In the genomic region with DNA sequence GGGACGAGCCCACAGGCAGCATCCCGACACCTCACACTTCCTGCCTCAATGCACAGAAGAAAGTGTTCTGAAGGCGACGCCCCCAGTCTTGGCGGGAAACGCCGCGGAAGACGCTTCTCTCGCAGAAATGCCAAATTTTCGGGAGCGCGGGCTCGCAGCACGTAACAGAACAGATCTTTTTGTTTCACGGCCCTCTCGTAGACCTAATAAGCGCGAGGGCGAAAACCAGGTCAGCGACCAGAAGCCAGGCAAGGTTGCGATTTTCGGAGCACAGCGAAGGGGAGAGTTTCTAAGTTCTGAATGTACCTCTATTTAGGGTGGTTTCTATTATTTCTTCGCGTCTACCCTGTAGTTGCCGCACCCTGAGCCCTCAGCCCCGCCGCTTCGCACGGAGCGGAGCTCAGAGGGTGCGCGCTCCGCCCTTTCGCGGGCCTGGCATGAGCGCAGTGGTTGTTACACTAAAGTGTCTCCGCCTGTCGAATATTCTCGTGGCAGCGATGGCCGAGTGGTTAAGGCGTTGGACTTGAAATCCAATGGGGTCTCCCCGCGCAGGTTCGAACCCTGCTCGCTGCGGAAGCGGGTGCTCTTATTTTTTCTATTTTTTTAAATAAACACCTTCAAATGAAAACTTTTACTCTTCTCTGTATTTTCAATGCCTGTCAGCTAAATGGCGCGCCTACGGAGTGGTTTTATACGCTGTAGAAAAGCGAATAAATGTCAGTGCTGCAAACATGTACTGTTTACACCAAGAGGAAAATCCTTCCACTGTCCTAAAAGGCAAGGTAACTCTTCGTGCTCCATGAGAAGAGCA, we compare ENCODE assay signal across 8 cellular contexts.
DNase-seq lines count a peak whose midpoint lies in the region; ATAC-seq, FAIRE-seq and TF ChIP-seq lines count a peak whose summit lies in the region.

No MANE protein-coding gene starts in this region.

- TF ChIP-seq CTCF in A549 (IDR thresholded peaks at IDR 0.05), result no peak
- TF ChIP-seq CTCF in WI38 (IDR thresholded peaks at IDR 0.05; ENCODE audit: low read depth, low read length), result no peak
- no peak for TF ChIP-seq CTCF in bronchial epithelial cell (IDR thresholded peaks at IDR 0.05; ENCODE audit: insufficient read depth, low read length, severe bottlenecking)

- H3K4me1 ChIP-seq in A549 (no peaks in the 10 kb centered on the region), small intestine (ENCODE audit: control insufficient read depth in 2 of 2, insufficient read depth in 1 of 2, low read depth in 1 of 2, low read length in 1 of 2) (no peaks in the 10 kb centered on the region)

- no peak for TF ChIP-seq EP300 in A549 (IDR thresholded peaks at IDR 0.05)

- H3K4me2 ChIP-seq in A549, result peak overlapping the region; percentile 92

- CTCF ChIA-PET in A549 (lab: Yijun Ruan, JAX), result interaction anchor here (0.9 to 1.5 kb wide), 5 partner anchors 13 to 445 kb away, joined by 3 to 7 read pairs (median 6); no protein-coding TSS in a partner anchor

- ATAC-seq in A549 (peak; percentile 83 to 90), GM18873 (IDR thresholded peaks at IDR 0.05; ENCODE audit: low FRiP score, unreplicated experiment) (peak; percentile 85), HG03139 (IDR thresholded peaks at IDR 0.05; ENCODE audit: unreplicated experiment) (peak; percentile 82)

- H3K4me3 ChIP-seq in A549 (peak overlapping the region; percentile 65), WI38 (ENCODE audit: low read depth, low read length) (peak overlapping the region; percentile 87), bronchial epithelial cell (ENCODE audit: low read depth, low read length) (peak overlapping the region; percentile 55), small intestine (ENCODE audit: low read depth in 1 of 2, low read length in 2 of 2) (peak overlapping the region; percentile 51 to 62)

- peak overlapping the region; percentile 89 to 90 for H3K27ac ChIP-seq in A549
- peak overlapping the region; percentile 74 to 88 for H3K27ac ChIP-seq in small intestine (ENCODE audit: low read depth in 1 of 2, low read length in 1 of 2)

- H3K9me3 ChIP-seq in A549, result no peaks in the 10 kb centered on the region
- H3K9me3 ChIP-seq in small intestine (ENCODE audit: control insufficient read depth, low read depth), result no peaks in the 10 kb centered on the region

- TF ChIP-seq POLR2A in A549 (IDR thresholded peaks at IDR 0.05; ENCODE audit: low read length), result no peak

- POLR2A ChIA-PET in A549 (lab: Yijun Ruan, JAX), result interaction anchor here (0.6 to 1.1 kb wide), 2 partner anchors 16 to 264 kb away, joined by 3 to 4 read pairs; no protein-coding TSS in a partner anchor

- under 1% methylated on average over 54 of the region's 56 CpGs for WGBS in A549 (ENCODE audit: missing lambda C conversion rate)
- WGBS in small intestine, 3 donors, result 0% methylated on average over 56 of the region's 56 CpGs

- peak; percentile 23 for FAIRE-seq in A549 (lab: Jason Lieb, UNC)
- FAIRE-seq in bronchial epithelial cell (lab: Jason Lieb, UNC), result no peak
- no peak for FAIRE-seq in small intestine (lab: Jason Lieb, UNC)

- no peak for TF ChIP-seq RAD21 in A549 (conservative IDR thresholded peaks at IDR 0.05 in 1 of 2, IDR thresholded peaks at IDR 0.05 in 1 of 2)

- H3K36me3 ChIP-seq in bronchial epithelial cell (ENCODE audit: control insufficient read depth, insufficient read depth, low read length) (no peaks in the 10 kb centered on the region), small intestine (ENCODE audit: control insufficient read depth in 2 of 2, insufficient read depth in 2 of 2, low read length in 2 of 2) (no peaks in the 10 kb centered on the region)

- H3K27me3 ChIP-seq in bronchial epithelial cell (ENCODE audit: control insufficient read depth, insufficient read depth, low read length) (no peaks in the 10 kb centered on the region), small intestine (ENCODE audit: control insufficient read depth in 2 of 2, insufficient read depth in 2 of 2, low read length in 2 of 2) (no peaks in the 10 kb centered on the region)

- DNase-seq in A549 (ENCODE audit: low read depth in 1 of 2, low spot score in 1 of 2) (peak; percentile 61 to 96), NCI-H2196 treated with DMSO at 0.1 percent for 48 hours (lab: John Stamatoyannopoulos, UW; ENCODE audit: unreplicated experiment) (peak; percentile 47), bronchial epithelial cell (ENCODE audit: low read depth) (peak; percentile 80), iPS-NIHi7 (ENCODE audit: extremely low spot score) (peak; percentile 80), small intestine (peak; percentile 95)

TF ChIP-seq in A549, 52 proteins besides CTCF, POLR2A, EP300 and RAD21 (continues in another document):
- TF ChIP-seq KDM5A (IDR thresholded peaks at IDR 0.05) (no peak), MAZ (IDR thresholded peaks at IDR 0.05; ENCODE audit: borderline replicate concordance, low read depth, low read length) (no peak), HOXB5 (CRISPR knock-in tag; IDR thresholded peaks at IDR 0.05) (0 out of 2 replicates have a peak, but pooled peaks have one; percentile 48), BHLHE40 (IDR thresholded peaks at IDR 0.05; ENCODE audit: low read depth, low read length) (no peak), MYC (IDR thresholded peaks at IDR 0.05; ENCODE audit: borderline replicate concordance, low read length) (peak; percentile 14; the same call in 1 of the 2 replicates), PHF8 (IDR thresholded peaks at IDR 0.05; ENCODE audit: borderline replicate concordance, low read depth) (no peak), NPAS2 (CRISPR knock-in tag; IDR thresholded peaks at IDR 0.05; ENCODE audit: borderline replicate concordance) (no peak), ZSCAN20 (CRISPR knock-in tag; IDR thresholded peaks at IDR 0.05) (no peak), HOXA7 (CRISPR knock-in tag; IDR thresholded peaks at IDR 0.05) (no peak), CBX2 (IDR thresholded peaks at IDR 0.05; ENCODE audit: borderline replicate concordance, low read depth) (no peak), ZFP36 (IDR thresholded peaks at IDR 0.05; ENCODE audit: borderline replicate concordance, partially characterized antibody) (no peak), EHMT2 (IDR thresholded peaks at IDR 0.05; ENCODE audit: low read depth) (no peak), EHF (CRISPR knock-in tag; IDR thresholded peaks at IDR 0.05) (0 out of 2 replicates have a peak, but pooled peaks have one; percentile 5), NR3C1 (IDR thresholded peaks at IDR 0.05) (no peak), HOXB13 (CRISPR knock-in tag; IDR thresholded peaks at IDR 0.05; ENCODE audit: low read depth) (no peak; the same call in 1 of the 2 replicates), FOSB (CRISPR knock-in tag; IDR thresholded peaks at IDR 0.05) (no peak), CEBPB (IDR thresholded peaks at IDR 0.05) (peak in 1 of 2 experiments; percentile 54; a peak in 1 of 4 replicates), SMC3 (IDR thresholded peaks at IDR 0.05) (0 out of 3 replicates have a peak, but pooled peaks have one; percentile 31)
- TF ChIP-seq, protein P1, sequence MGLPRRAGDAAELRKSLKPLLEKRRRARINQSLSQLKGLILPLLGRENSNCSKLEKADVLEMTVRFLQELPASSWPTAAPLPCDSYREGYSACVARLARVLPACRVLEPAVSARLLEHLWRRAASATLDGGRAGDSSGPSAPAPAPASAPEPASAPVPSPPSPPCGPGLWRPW (IDR thresholded peaks at IDR 0.05), result no peak
- TF ChIP-seq, protein P2, sequence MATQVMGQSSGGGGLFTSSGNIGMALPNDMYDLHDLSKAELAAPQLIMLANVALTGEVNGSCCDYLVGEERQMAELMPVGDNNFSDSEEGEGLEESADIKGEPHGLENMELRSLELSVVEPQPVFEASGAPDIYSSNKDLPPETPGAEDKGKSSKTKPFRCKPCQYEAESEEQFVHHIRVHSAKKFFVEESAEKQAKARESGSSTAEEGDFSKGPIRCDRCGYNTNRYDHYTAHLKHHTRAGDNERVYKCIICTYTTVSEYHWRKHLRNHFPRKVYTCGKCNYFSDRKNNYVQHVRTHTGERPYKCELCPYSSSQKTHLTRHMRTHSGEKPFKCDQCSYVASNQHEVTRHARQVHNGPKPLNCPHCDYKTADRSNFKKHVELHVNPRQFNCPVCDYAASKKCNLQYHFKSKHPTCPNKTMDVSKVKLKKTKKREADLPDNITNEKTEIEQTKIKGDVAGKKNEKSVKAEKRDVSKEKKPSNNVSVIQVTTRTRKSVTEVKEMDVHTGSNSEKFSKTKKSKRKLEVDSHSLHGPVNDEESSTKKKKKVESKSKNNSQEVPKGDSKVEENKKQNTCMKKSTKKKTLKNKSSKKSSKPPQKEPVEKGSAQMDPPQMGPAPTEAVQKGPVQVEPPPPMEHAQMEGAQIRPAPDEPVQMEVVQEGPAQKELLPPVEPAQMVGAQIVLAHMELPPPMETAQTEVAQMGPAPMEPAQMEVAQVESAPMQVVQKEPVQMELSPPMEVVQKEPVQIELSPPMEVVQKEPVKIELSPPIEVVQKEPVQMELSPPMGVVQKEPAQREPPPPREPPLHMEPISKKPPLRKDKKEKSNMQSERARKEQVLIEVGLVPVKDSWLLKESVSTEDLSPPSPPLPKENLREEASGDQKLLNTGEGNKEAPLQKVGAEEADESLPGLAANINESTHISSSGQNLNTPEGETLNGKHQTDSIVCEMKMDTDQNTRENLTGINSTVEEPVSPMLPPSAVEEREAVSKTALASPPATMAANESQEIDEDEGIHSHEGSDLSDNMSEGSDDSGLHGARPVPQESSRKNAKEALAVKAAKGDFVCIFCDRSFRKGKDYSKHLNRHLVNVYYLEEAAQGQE (IDR thresholded peaks at IDR 0.05), result 0 out of 2 replicates have a peak, but pooled peaks have one; percentile 21
- TF ChIP-seq, protein P3, sequence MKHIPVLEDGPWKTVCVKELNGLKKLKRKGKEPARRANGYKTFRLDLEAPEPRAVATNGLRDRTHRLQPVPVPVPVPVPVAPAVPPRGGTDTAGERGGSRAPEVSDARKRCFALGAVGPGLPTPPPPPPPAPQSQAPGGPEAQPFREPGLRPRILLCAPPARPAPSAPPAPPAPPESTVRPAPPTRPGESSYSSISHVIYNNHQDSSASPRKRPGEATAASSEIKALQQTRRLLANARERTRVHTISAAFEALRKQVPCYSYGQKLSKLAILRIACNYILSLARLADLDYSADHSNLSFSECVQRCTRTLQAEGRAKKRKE (CRISPR knock-in tag; IDR thresholded peaks at IDR 0.05; ENCODE audit: low read depth), result peak; percentile 60; the same call in 1 of the 2 replicates
- TF ChIP-seq, protein P4, sequence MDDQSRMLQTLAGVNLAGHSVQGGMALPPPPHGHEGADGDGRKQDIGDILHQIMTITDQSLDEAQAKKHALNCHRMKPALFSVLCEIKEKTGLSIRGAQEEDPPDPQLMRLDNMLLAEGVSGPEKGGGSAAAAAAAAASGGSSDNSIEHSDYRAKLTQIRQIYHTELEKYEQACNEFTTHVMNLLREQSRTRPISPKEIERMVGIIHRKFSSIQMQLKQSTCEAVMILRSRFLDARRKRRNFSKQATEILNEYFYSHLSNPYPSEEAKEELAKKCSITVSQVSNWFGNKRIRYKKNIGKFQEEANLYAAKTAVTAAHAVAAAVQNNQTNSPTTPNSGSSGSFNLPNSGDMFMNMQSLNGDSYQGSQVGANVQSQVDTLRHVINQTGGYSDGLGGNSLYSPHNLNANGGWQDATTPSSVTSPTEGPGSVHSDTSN (IDR thresholded peaks at IDR 0.05), result 0 out of 2 replicates have a peak, but pooled peaks have one; percentile 54

Comparison
In these comparisons a context has a peak if more than half of its experiments do, and no peak if none do; other contexts are left out.
1. Peak in every context shown above with its lines: DNase-seq, ATAC-seq, H3K4me3 ChIP-seq and H3K27ac ChIP-seq.